ENCODE assay signal across 21 cellular contexts in the genomic region with DNA sequence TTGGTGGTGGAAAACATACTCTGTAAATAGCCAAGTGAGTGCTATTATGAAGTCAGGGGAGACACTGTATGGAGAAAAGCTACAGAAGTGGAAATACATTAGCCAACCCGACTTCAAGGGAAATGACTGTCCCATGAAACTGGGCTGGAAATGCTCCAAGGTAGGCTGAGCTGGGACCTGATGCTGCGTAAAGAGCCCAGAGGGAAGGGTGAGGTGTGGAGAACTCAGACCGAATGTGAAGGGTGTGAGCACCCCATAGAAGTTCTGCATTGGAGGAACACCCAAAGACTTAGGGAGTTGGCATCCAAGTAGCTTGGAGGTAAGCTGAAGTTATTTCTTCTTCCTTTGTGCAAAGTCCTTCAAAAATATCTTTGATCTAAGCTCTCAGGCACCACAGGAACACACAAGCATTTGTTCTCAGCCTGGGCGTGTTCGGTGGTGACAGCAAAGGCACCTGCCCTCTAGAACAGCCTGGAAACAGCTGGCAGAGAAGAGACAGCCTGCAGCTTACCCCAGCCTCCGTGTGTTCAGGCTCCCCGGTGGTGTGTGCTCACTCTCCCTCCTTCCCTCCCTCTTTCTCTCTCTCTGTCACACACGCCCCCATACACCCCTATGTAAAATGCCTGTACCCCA. TPM values are rescaled to one million over a fixed set of nuclear protein-coding genes. Genes with fewer than 3 reads are reported as not detected.
"Had no signal": no experiment of that assay in that cellular context is flagged by ENCODE, and none has a peak within 500 bp of the region (broad histone marks: within the 10 kb centered on the region; RNA-seq: fewer than 3 reads in every experiment).

No MANE protein-coding gene starts in this region.

- H3K27me3 ChIP-seq: adrenal gland, right lobe of liver, suprapubic skin, upper lobe of right lung had no signal

- H3K4me1 Mint-ChIP-seq: activated naive CD4-positive, alpha-beta T cell treated with anti-CD3 and anti-CD28 coated beads, Interleukin-2, amount 10 ng/mL, durations not matched to agents 7 days and 5 days; activated T-helper 17 cell treated with anti-CD3 and anti-CD28 coated beads, Interleukin-2, amount 50 U/mL, for 72 hours; central memory CD8-positive, alpha-beta T cell had no signal

- DNase-seq: activated CD4-positive, alpha-beta T cell treated with anti-CD3 and anti-CD28 coated beads for 4 hours; activated CD8-positive, alpha-beta memory T cell treated with anti-CD3 and anti-CD28 coated beads for 24 hours; activated naive CD4-positive, alpha-beta T cell treated with anti-CD3 and anti-CD28 coated beads, Interleukin-2, amount 10 ng/mL, durations not matched to agents 7 days and 5 days; adrenal gland; effector memory CD4-positive, alpha-beta T cell; hippocampal formation; kidney glomerular epithelial cell; psoas muscle; stimulated activated CD4-positive, alpha-beta T cell treated with anti-CD3 and anti-CD28 coated beads, Interleukin-12 subunit alpha, Interleukin-12 subunit beta, amount 100 ng/mL, for 4 hours; stimulated activated naive CD8-positive, alpha-beta T cell treated with anti-CD3 and anti-CD28 coated beads, Interleukin-15, Interleukin-2, amounts not matched to agents 100 U/mL and 50 U/mL, for 24 hours; T-helper 1 cell; upper lobe of right lung had no signal

- H3K4me3 Mint-ChIP-seq: activated naive CD4-positive, alpha-beta T cell treated with anti-CD3 and anti-CD28 coated beads, Interleukin-2, amount 10 ng/mL, durations not matched to agents 7 days and 5 days; activated T-helper 17 cell treated with anti-CD3 and anti-CD28 coated beads, Interleukin-2, amount 50 U/mL, for 72 hours; central memory CD8-positive, alpha-beta T cell; natural killer cell treated with Interleukin-12 subunit alpha and Interleukin-12 subunit beta and Interleukin-15 and Interleukin-18, amount 100 ng/mL, for 72 hours had no signal

- H3K27ac Mint-ChIP-seq: activated naive CD4-positive, alpha-beta T cell treated with anti-CD3 and anti-CD28 coated beads, Interleukin-2, amount 10 ng/mL, durations not matched to agents 7 days and 5 days; activated T-helper 17 cell treated with anti-CD3 and anti-CD28 coated beads, Interleukin-2, amount 50 U/mL, for 72 hours; natural killer cell treated with Interleukin-12 subunit alpha and Interleukin-12 subunit beta and Interleukin-15 and Interleukin-18, amount 100 ng/mL, for 72 hours had no signal

- H3K36me3 ChIP-seq: adrenal gland, right lobe of liver, suprapubic skin, upper lobe of right lung had no signal

- H3K4me3 ChIP-seq: adrenal gland, lung, psoas muscle, right lobe of liver, suprapubic skin, upper lobe of right lung had no signal

- H3K36me3 Mint-ChIP-seq: activated naive CD4-positive, alpha-beta T cell treated with anti-CD3 and anti-CD28 coated beads, Interleukin-2, amount 10 ng/mL, durations not matched to agents 7 days and 5 days had no signal

- ATAC-seq: activated T-helper 17 cell treated with anti-CD3 and anti-CD28 coated beads, Interleukin-2, amount 50 U/mL, for 72 hours; stimulated activated naive CD8-positive, alpha-beta T cell treated with anti-CD3 and anti-CD28 coated beads, Interleukin-15, Interleukin-2, amounts not matched to agents 100 U/mL and 50 U/mL, for 24 hours; upper lobe of right lung had no signal

- H3K4me1 ChIP-seq: adrenal gland, psoas muscle, right lobe of liver, upper lobe of right lung had no signal

- H3K9me3 ChIP-seq: adrenal gland, psoas muscle, right lobe of liver, suprapubic skin, upper lobe of right lung had no signal

- H3K27ac ChIP-seq: adrenal gland, psoas muscle, right lobe of liver, suprapubic skin, upper lobe of right lung had no signal

- H3K9me3 Mint-ChIP-seq: activated naive CD4-positive, alpha-beta T cell treated with anti-CD3 and anti-CD28 coated beads, Interleukin-2, amount 10 ng/mL, durations not matched to agents 7 days and 5 days had no signal

RNA-seq across cellular contexts. Expression of a gene that starts 19.1 kb away (rescaled TPM):
- total RNA-seq: adrenal gland; epithelial cell of proximal tubule; lung; mononuclear cell; natural killer cell treated with Interleukin-12 subunit alpha and Interleukin-12 subunit beta and Interleukin-15 and Interleukin-18, amount 100 ng/mL, for 72 hours; omental fat pad; psoas muscle; right lobe of liver; upper lobe of right lung had no signal
